ENCODE assay signal across 17 cellular contexts in the genomic region with DNA sequence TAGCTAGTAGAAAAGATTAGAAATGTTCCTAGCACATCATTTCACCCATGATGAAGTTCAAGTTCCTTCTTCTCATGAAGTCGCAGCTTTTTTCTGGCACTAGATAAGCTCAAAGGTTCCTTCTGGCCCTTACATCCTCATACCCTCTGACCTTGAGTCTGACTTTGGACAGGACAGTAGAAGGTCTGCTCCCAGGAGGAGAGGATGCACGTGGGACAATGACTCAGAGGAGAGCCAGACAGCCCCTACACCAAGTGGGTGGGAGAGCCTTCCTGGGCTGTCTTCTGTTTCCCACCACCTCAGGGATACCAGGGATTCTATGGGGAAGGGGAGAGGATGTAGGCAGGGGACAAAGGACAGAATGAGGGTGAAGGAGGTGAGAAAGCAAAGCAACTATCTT.
DNase-seq lines count a peak whose midpoint lies in the region; ATAC-seq, FAIRE-seq and TF ChIP-seq lines count a peak whose summit lies in the region.
"Had no signal": no experiment of that assay in that cellular context is flagged by ENCODE, and none has a peak within 500 bp of the region (broad histone marks: within the 10 kb centered on the region; RNA-seq: fewer than 3 reads in every experiment).

No MANE protein-coding gene starts in this region.

- TF ChIP-seq POLR2A in K562 (conservative IDR thresholded peaks at IDR 0.05), result no peak

- in situ Hi-C loops in K562 (cut with MboI), result loop anchor here (10.0 kb wide), 3 partner anchors 253 to 1483 kb away; a partner anchor contains a TSS

- TF ChIP-seq EP300 in K562 (IDR thresholded peaks at IDR 0.05; ENCODE audit: low read length), result no peak

- no peaks in the 10 kb centered on the region for H3K79me2 ChIP-seq in K562 (ENCODE audit: control insufficient read depth, insufficient read depth, low read length)

- TF ChIP-seq RAD21 in K562 (CRISPR knock-in tag; conservative IDR thresholded peaks at IDR 0.05 in 1 of 2, IDR thresholded peaks at IDR 0.05 in 1 of 2), result no peak

- intact Hi-C loops in K562 (cut with micrococcal nuclease), result no loop called here

- POLR2A ChIA-PET in K562 (lab: Yijun Ruan, JAX), result interaction anchor here (1.0 kb wide), 1 partner anchor 15 kb away, joined by 3 read pairs; no protein-coding TSS in a partner anchor

- no peaks in the 10 kb centered on the region for H4K20me1 ChIP-seq in K562 (replicated peaks; ENCODE audit: control insufficient read depth, insufficient read depth, low read length)

- no peak for TF ChIP-seq CTCF in K562 (IDR thresholded peaks at IDR 0.05 in 2 of 3, conservative IDR thresholded peaks at IDR 0.05 in 1 of 3; ENCODE audit: insufficient read depth in 2 of 3, low read depth in 1 of 3, low read length in 3 of 3)

- H3K4me3 ChIP-seq in K562, result no peak overlapping the region

- CTCF ChIA-PET in K562 (lab: Yijun Ruan, JAX; ENCODE audit: low intra/inter-chr PET ratio), result no interaction called here

- no TSS peak for BruUV-seq in K562 (replicated peaks; lab: Mats Ljungman, UMichigan)

- peak overlapping the region; percentile 57 for H2AFZ ChIP-seq in K562 (ENCODE audit: low read depth, low read length)

- H3K9ac ChIP-seq in K562 (ENCODE audit: insufficient read depth in 1 of 2, low read depth in 2 of 2, low read length in 2 of 2), result no peak overlapping the region

- ATAC-seq in K562 (no peak), HG02852 (IDR thresholded peaks at IDR 0.05; ENCODE audit: unreplicated experiment) (no peak), HG03571 (IDR thresholded peaks at IDR 0.05; ENCODE audit: unreplicated experiment) (no peak), HG03354 (IDR thresholded peaks at IDR 0.05; ENCODE audit: poor library complexity, severe bottlenecking, unreplicated experiment) (no peak)
- ATAC-seq: HCT116 had no signal

- H3K27me3 ChIP-seq in K562 (ENCODE audit: control insufficient read depth in 2 of 2, insufficient read depth in 2 of 2, low read length in 2 of 2), result no peaks in the 10 kb centered on the region

- DNase-seq in EH (ENCODE audit: low read depth) (peak; percentile 25), HT1080 (ENCODE audit: low read depth) (peak; percentile 51), K562 (ENCODE audit: extremely low read depth in 1 of 4, low spot score in 3 of 4) (peak in 1 of 4 experiments; percentile 33), islet precursor cell (peak; percentile 57)
- DNase-seq: ACHN; C1 segment of cervical spinal cord; Calu3; CD4-positive, alpha-beta T cell; DMS 273 treated with DMSO at 0.1 percent for 48 hours; GDM1; KBM-7 had no signal

- FAIRE-seq in K562 (lab: Jason Lieb, UNC), result no peak
- FAIRE-seq: GM12892, H54 had no signal

- peaks cover 3% of the 10 kb centered on the region; the same call in 1 of the 2 replicates for H3K9me3 ChIP-seq in K562 (replicated peaks; ENCODE audit: control insufficient read depth, insufficient read depth, low read depth, low read length)

- H3K4me2 ChIP-seq in K562 (ENCODE audit: insufficient read depth, low read length), result no peak overlapping the region

- no peak overlapping the region for H3K27ac ChIP-seq in K562 (ENCODE audit: extremely low read depth, low read depth, low read length)

- H3K4me1 ChIP-seq in K562 (replicated peaks in 1 of 2; ENCODE audit: control insufficient read depth in 2 of 2, insufficient read depth in 2 of 2, low read length in 2 of 2), result peaks cover 8 to 21% of the 10 kb centered on the region in 2 experiments

- no peaks in the 10 kb centered on the region for H3K36me3 ChIP-seq in K562 (ENCODE audit: control insufficient read depth, insufficient read depth, low read length)

- WGBS in K562 (ENCODE audit: insufficient coverage, low coverage, missing lambda C conversion rate), result 0% methylated on average over 2 of the region's 2 CpGs

- no peaks in the 10 kb centered on the region for H3K9me1 ChIP-seq in K562 (ENCODE audit: control insufficient read depth, insufficient read depth, low read length)

TF ChIP-seq in K562, 482 proteins besides CTCF, POLR2A, EP300 and RAD21 (continues in another document):
- TF ChIP-seq WHSC1 (IDR thresholded peaks at IDR 0.05; ENCODE audit: low read length) (no peak), CREM (IDR thresholded peaks at IDR 0.05; ENCODE audit: low read depth) (no peak), SMARCA4 (IDR thresholded peaks at IDR 0.05) (no peak), BHLHE40 (IDR thresholded peaks at IDR 0.05; ENCODE audit: low read length) (no peak), ATF7 (IDR thresholded peaks at IDR 0.05) (no peak), POLR3G (IDR thresholded peaks at IDR 0.05; ENCODE audit: extremely low read depth, insufficient read length, insufficient replicate concordance) (no peak), NFE2 (IDR thresholded peaks at IDR 0.05; ENCODE audit: low read depth) (no peak)
- TF ChIP-seq, protein P1, sequence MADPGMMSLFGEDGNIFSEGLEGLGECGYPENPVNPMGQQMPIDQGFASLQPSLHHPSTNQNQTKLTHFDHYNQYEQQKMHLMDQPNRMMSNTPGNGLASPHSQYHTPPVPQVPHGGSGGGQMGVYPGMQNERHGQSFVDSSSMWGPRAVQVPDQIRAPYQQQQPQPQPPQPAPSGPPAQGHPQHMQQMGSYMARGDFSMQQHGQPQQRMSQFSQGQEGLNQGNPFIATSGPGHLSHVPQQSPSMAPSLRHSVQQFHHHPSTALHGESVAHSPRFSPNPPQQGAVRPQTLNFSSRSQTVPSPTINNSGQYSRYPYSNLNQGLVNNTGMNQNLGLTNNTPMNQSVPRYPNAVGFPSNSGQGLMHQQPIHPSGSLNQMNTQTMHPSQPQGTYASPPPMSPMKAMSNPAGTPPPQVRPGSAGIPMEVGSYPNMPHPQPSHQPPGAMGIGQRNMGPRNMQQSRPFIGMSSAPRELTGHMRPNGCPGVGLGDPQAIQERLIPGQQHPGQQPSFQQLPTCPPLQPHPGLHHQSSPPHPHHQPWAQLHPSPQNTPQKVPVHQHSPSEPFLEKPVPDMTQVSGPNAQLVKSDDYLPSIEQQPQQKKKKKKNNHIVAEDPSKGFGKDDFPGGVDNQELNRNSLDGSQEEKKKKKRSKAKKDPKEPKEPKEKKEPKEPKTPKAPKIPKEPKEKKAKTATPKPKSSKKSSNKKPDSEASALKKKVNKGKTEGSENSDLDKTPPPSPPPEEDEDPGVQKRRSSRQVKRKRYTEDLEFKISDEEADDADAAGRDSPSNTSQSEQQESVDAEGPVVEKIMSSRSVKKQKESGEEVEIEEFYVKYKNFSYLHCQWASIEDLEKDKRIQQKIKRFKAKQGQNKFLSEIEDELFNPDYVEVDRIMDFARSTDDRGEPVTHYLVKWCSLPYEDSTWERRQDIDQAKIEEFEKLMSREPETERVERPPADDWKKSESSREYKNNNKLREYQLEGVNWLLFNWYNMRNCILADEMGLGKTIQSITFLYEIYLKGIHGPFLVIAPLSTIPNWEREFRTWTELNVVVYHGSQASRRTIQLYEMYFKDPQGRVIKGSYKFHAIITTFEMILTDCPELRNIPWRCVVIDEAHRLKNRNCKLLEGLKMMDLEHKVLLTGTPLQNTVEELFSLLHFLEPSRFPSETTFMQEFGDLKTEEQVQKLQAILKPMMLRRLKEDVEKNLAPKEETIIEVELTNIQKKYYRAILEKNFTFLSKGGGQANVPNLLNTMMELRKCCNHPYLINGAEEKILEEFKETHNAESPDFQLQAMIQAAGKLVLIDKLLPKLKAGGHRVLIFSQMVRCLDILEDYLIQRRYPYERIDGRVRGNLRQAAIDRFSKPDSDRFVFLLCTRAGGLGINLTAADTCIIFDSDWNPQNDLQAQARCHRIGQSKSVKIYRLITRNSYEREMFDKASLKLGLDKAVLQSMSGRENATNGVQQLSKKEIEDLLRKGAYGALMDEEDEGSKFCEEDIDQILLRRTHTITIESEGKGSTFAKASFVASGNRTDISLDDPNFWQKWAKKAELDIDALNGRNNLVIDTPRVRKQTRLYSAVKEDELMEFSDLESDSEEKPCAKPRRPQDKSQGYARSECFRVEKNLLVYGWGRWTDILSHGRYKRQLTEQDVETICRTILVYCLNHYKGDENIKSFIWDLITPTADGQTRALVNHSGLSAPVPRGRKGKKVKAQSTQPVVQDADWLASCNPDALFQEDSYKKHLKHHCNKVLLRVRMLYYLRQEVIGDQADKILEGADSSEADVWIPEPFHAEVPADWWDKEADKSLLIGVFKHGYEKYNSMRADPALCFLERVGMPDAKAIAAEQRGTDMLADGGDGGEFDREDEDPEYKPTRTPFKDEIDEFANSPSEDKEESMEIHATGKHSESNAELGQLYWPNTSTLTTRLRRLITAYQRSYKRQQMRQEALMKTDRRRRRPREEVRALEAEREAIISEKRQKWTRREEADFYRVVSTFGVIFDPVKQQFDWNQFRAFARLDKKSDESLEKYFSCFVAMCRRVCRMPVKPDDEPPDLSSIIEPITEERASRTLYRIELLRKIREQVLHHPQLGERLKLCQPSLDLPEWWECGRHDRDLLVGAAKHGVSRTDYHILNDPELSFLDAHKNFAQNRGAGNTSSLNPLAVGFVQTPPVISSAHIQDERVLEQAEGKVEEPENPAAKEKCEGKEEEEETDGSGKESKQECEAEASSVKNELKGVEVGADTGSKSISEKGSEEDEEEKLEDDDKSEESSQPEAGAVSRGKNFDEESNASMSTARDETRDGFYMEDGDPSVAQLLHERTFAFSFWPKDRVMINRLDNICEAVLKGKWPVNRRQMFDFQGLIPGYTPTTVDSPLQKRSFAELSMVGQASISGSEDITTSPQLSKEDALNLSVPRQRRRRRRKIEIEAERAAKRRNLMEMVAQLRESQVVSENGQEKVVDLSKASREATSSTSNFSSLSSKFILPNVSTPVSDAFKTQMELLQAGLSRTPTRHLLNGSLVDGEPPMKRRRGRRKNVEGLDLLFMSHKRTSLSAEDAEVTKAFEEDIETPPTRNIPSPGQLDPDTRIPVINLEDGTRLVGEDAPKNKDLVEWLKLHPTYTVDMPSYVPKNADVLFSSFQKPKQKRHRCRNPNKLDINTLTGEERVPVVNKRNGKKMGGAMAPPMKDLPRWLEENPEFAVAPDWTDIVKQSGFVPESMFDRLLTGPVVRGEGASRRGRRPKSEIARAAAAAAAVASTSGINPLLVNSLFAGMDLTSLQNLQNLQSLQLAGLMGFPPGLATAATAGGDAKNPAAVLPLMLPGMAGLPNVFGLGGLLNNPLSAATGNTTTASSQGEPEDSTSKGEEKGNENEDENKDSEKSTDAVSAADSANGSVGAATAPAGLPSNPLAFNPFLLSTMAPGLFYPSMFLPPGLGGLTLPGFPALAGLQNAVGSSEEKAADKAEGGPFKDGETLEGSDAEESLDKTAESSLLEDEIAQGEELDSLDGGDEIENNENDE (IDR thresholded peaks at IDR 0.05; ENCODE audit: low read depth, low read length), result no peak
- TF ChIP-seq, protein P2, sequence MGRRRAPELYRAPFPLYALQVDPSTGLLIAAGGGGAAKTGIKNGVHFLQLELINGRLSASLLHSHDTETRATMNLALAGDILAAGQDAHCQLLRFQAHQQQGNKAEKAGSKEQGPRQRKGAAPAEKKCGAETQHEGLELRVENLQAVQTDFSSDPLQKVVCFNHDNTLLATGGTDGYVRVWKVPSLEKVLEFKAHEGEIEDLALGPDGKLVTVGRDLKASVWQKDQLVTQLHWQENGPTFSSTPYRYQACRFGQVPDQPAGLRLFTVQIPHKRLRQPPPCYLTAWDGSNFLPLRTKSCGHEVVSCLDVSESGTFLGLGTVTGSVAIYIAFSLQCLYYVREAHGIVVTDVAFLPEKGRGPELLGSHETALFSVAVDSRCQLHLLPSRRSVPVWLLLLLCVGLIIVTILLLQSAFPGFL (CRISPR knock-in tag; IDR thresholded peaks at IDR 0.05), result no peak
